In the genomic region with DNA sequence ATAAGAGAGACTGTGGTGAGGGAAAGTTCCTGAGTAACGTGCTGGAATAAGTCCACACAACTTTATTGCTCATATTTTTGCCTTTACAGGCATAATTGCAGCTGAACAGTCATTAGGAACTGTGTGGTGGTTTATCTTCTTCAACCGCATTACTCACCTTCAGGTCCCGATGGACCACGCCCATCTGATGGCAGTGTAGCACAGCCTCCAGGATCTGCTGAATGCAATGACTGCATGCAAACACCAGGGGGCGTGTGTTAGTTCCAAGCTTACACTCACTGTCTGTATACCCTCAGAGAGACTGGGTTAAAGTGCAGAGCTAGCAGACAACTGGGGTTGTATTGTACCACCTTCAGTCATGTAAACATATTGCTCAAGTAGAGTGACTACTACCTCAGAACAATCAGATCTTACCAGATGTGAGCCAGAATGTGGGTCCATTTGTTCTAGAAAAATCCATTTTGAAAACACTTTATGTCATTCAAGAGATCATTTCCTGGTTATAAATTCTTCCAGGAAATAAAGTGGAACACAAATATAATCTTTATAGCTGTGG, we compare ENCODE assay signal across 9 cellular contexts.
DNase-seq lines count a peak whose midpoint lies in the region; ATAC-seq and TF ChIP-seq lines count a peak whose summit lies in the region.
"Had no signal": no experiment of that assay in that cellular context is flagged by ENCODE, and none has a peak within 500 bp of the region (broad histone marks: within the 10 kb centered on the region; RNA-seq: fewer than 3 reads in every experiment).

No MANE protein-coding gene starts in this region.

- H3K36me3 Mint-ChIP-seq in CD14-positive monocyte, result peaks cover 5 to 11% of the 10 kb centered on the region in 2 donors

- no peak overlapping the region for H3K4me3 ChIP-seq in choroid plexus epithelial cell (ENCODE audit: low read depth, low read length)

- H3K4me3 Mint-ChIP-seq in CD14-positive monocyte, result no peak overlapping the region
- H3K4me3 Mint-ChIP-seq: dendritic cell treated with granulocyte-macrophage colony-stimulating factor and Interleukin-4, amounts not matched to agents 40 ng/mL and 50 ng/mL, for 4 days had no signal

- ATAC-seq in GM19372 (IDR thresholded peaks at IDR 0.05; ENCODE audit: low read depth, unreplicated experiment), result peak; percentile 99
- ATAC-seq in HG03457 (IDR thresholded peaks at IDR 0.05; ENCODE audit: unreplicated experiment), result peak; percentile 96
- ATAC-seq in left lobe of liver, result peak; percentile 100

- H3K4me1 Mint-ChIP-seq in CD14-positive monocyte, result no peaks in the 10 kb centered on the region

- no peak overlapping the region for H3K27ac Mint-ChIP-seq in CD14-positive monocyte
- H3K27ac Mint-ChIP-seq: dendritic cell treated with granulocyte-macrophage colony-stimulating factor and Interleukin-4, amounts not matched to agents 40 ng/mL and 50 ng/mL, for 4 days had no signal

- TF ChIP-seq CTCF in CD14-positive monocyte (IDR thresholded peaks at IDR 0.05) (peak; percentile 98), choroid plexus epithelial cell (conservative IDR thresholded peaks at IDR 0.05; ENCODE audit: low read depth, low read length) (peak; percentile 100)

- DNase-seq in CD14-positive monocyte (ENCODE audit: low spot score), result peak; percentile 82
- DNase-seq in NCI-H526 (lab: John Stamatoyannopoulos, UW), result peak; percentile 90 to 95
- DNase-seq in activated CD4-positive, alpha-beta T cell treated with anti-CD3 and anti-CD28 coated beads for 24 hours (ENCODE audit: low read depth in 2 of 2), result peak; percentile 80 to 85
- peak; percentile 96 for DNase-seq in choroid plexus epithelial cell (ENCODE audit: low read depth)
- DNase-seq in left lobe of liver (ENCODE audit: low spot score), result peak; percentile 90
- DNase-seq in stimulated activated CD4-positive, alpha-beta T cell treated with anti-CD3 and anti-CD28 coated beads, Interleukin-4, amount 100 ng/mL, for 1 hour, result peak; percentile 85

- H3K27me3 Mint-ChIP-seq in CD14-positive monocyte (ENCODE audit: low read depth in 3 of 3), result peaks cover 1 to 5% (median 2%) of the 10 kb centered on the region in 3 donors
- H3K27me3 Mint-ChIP-seq: dendritic cell treated with granulocyte-macrophage colony-stimulating factor and Interleukin-4, amounts not matched to agents 40 ng/mL and 50 ng/mL, for 4 days had no signal

- no peaks in the 10 kb centered on the region for H3K9me3 Mint-ChIP-seq in CD14-positive monocyte
- H3K9me3 Mint-ChIP-seq: dendritic cell treated with granulocyte-macrophage colony-stimulating factor and Interleukin-4, amounts not matched to agents 40 ng/mL and 50 ng/mL, for 4 days had no signal

- intact Hi-C loops in CD14-positive monocyte (cut with micrococcal nuclease), result no loop called here
